Comparison of ENCODE assay signal across 27 cellular contexts in the genomic region with DNA sequence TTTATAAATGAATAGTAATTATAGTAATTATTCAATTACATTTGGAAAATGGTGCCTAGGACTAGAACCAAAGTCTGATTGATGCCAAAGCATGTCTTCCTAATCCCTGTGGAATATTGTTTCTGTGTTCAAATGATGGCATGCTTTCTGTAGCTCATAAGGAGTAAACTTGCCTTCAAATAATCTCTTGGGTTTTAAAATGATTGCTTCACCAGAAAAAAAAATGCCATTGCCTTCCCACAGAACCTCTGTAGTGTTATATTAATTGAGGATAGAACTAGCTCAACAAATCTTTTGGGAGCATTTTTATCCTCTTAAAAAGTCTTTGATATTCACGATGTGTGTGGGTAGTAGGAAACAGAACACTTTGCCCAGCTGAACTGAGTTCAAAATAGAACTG. TPM values are rescaled to one million over a fixed set of nuclear protein-coding genes. Genes with fewer than 3 reads are reported as not detected.
A peak's percentile ranks its signal among the peaks of the same experiment; 100 is the strongest.
DNase-seq lines count a peak whose midpoint lies in the region; ATAC-seq, FAIRE-seq and TF ChIP-seq lines count a peak whose summit lies in the region.
"Had no signal": no experiment of that assay in that cellular context is flagged by ENCODE, and none has a peak within 500 bp of the region (broad histone marks: within the 10 kb centered on the region; RNA-seq: fewer than 3 reads in every experiment).

No MANE protein-coding gene starts in this region.

- ATAC-seq in heart left ventricle: no peak
- no peak for ATAC-seq in Right ventricle myocardium inferior
- ATAC-seq in psoas muscle: no peak
- no peak for ATAC-seq in HG03439 (IDR thresholded peaks at IDR 0.05; ENCODE audit: unreplicated experiment)
- ATAC-seq: body of pancreas had no signal

- TF ChIP-seq CTCF in heart left ventricle (IDR thresholded peaks at IDR 0.05) (no peak), fibroblast of villous mesenchyme (IDR thresholded peaks at IDR 0.05; ENCODE audit: insufficient read depth, low read depth, low read length) (no peak), psoas muscle (IDR thresholded peaks at IDR 0.05) (no peak), vagina (IDR thresholded peaks at IDR 0.05) (no peak)

- H3K4me1 ChIP-seq in heart left ventricle (peaks cover 0 to 51% (median 31%) of the 10 kb centered on the region in 12 donors), psoas muscle (peaks cover 31% of the 10 kb centered on the region), vagina (peaks cover 59% of the 10 kb centered on the region)
- H3K4me1 ChIP-seq: body of pancreas had no signal

- TF ChIP-seq POLR2A in heart left ventricle (IDR thresholded peaks at IDR 0.05) (no peak), vagina (IDR thresholded peaks at IDR 0.05) (no peak), GM12892 (IDR thresholded peaks at IDR 0.05; ENCODE audit: low read depth, low read length) (no peak)

- peak overlapping the region in 9 of 12 donors; percentile 12 to 48 (median 40) for H3K4me3 ChIP-seq in heart left ventricle
- no peak overlapping the region for H3K4me3 ChIP-seq in fibroblast of villous mesenchyme (ENCODE audit: low read depth, low read length)
- H3K4me3 ChIP-seq in psoas muscle: peak overlapping the region; percentile 54
- no peak overlapping the region for H3K4me3 ChIP-seq in vagina
- H3K4me3 ChIP-seq: body of pancreas, Peyer's patch, skin epidermis had no signal

- H3K27me3 ChIP-seq in heart left ventricle (no peaks in the 10 kb centered on the region), psoas muscle (ENCODE audit: insufficient read depth in 3 of 3, low read length in 2 of 3) (no peaks in the 10 kb centered on the region), vagina (no peaks in the 10 kb centered on the region)
- H3K27me3 ChIP-seq: body of pancreas, Peyer's patch had no signal

- FAIRE-seq in GM12892 (lab: Jason Lieb, UNC): no peak
- FAIRE-seq: A204.1, GM19239, kidney had no signal

- no peaks in the 10 kb centered on the region for H3K9me3 ChIP-seq in heart left ventricle
- no peaks in the 10 kb centered on the region for H3K9me3 ChIP-seq in psoas muscle
- no peaks in the 10 kb centered on the region for H3K9me3 ChIP-seq in vagina
- H3K9me3 ChIP-seq: body of pancreas, Peyer's patch had no signal

- H3K27ac ChIP-seq in heart left ventricle (peak overlapping the region; percentile 68 to 93 (median 84)), psoas muscle (peak overlapping the region; percentile 83), vagina (peak overlapping the region; percentile 81)

- intact Hi-C loops in heart left ventricle (cut with DNase I): no loop called here
- intact Hi-C loops in Right ventricle myocardium inferior (cut with DNase I): loop anchor here (5.0 to 10.0 kb wide), 2 partner anchors 308 to 446 kb away; partner anchors contain the start of gene MMD
- intact Hi-C loops in psoas muscle (cut with DNase I): no loop called here
- intact Hi-C loops in vagina (cut with DNase I): no loop called here

- H3K36me3 ChIP-seq in heart left ventricle: no peaks in the 10 kb centered on the region
- no peaks in the 10 kb centered on the region for H3K36me3 ChIP-seq in psoas muscle (ENCODE audit: insufficient read depth in 1 of 2, low read depth in 1 of 2)
- H3K36me3 ChIP-seq in vagina: no peaks in the 10 kb centered on the region
- H3K36me3 ChIP-seq: Peyer's patch had no signal

- 2 to 15% (median 6%) methylated on average over 1 of the region's 1 CpG for WGBS in heart left ventricle, 4 donors
- WGBS in psoas muscle, 3 donors: 4 to 29% (median 17%) methylated on average over 1 of the region's 1 CpG

- DNase-seq in heart left ventricle: no peak
- DNase-seq in Right ventricle myocardium inferior (ENCODE audit: missing footprints): no peak
- peak; percentile 29 for DNase-seq in fibroblast of villous mesenchyme (ENCODE audit: low read depth)
- DNase-seq in psoas muscle: no peak
- DNase-seq in vagina (ENCODE audit: extremely low spot score in 2 of 2): no peak
- no peak for DNase-seq in GM12892 (ENCODE audit: insufficient read length)
- no peak for DNase-seq in amygdala (lab: John Stamatoyannopoulos, UW)
- DNase-seq: activated CD4-positive, alpha-beta T cell treated with anti-CD3 and anti-CD28 coated beads, Interleukin-2, amount 50 U/mL, for 1 hour; activated naive CD4-positive, alpha-beta T cell treated with anti-CD3 and anti-CD28 coated beads, Interleukin-2, amount 10 ng/mL, durations not matched to agents 7 days and 5 days; activated T-cell treated with anti-CD3 and anti-CD28 coated beads for 4 hours; body of pancreas; CD4-positive, alpha-beta memory T cell; DND-41; erythroblast; HCEC 1CT; hippocampal formation; Kasumi-1; kidney; NCI-H1105 treated with DMSO at 0.1 percent for 48 hours; NCI-H774; Peyer's patch; stimulated activated CD4-positive, alpha-beta T cell treated with anti-CD3 and anti-CD28 coated beads, Interleukin-4, amount 100 ng/mL, for 24 hours had no signal

RNA-seq across cellular contexts. Expression of gene TMEM100, which starts 7.7 kb away (rescaled TPM):
- total RNA-seq in heart left ventricle (1 to 10 TPM; 2.3 to 9.3 (median 6.0) TPM), Right ventricle myocardium inferior (17.0 TPM), fibroblast of villous mesenchyme (under 0.01 and 1.3 TPM in 2 replicates), psoas muscle (1 to 10 TPM; 2.3 to 8.2 (median 4.9) TPM), vagina (20.6 TPM)
- polyA plus RNA-seq in heart left ventricle (1 to 10 TPM; 4.1 to 5.3 TPM), psoas muscle (10 to 100 TPM in 2 of 3 donors, 1 to 10 TPM in 1; 2.3 to 79.9 (median 13.3) TPM)
- polyA plus RNA-seq in GM12892 (2012; ENCODE audit: missing spikeins): not detected
- total RNA-seq: CD4-positive, alpha-beta memory T cell; HT-29 had no signal
- polyA plus RNA-seq: CD4-positive, alpha-beta memory T cell had no signal

RNA-seq across cellular contexts. Expression of gene PCTP, which starts 20.5 kb away (rescaled TPM):
- 10 to 100 TPM; 14.8 to 22.6 (median 18.6) TPM for total RNA-seq in heart left ventricle
- 10 to 100 TPM; 11.8 to 21.1 TPM for polyA plus RNA-seq in heart left ventricle
- total RNA-seq in Right ventricle myocardium inferior: 21.9 TPM
- total RNA-seq in fibroblast of villous mesenchyme: 11.2 and 13.9 TPM in 2 replicates
- 10 to 100 TPM in 3 of 4 donors, 1 to 10 TPM in 1; 9.7 to 24.8 (median 12.2) TPM for total RNA-seq in psoas muscle
- 10 to 100 TPM; 14.7 to 19.4 (median 14.9) TPM for polyA plus RNA-seq in psoas muscle
- 8.6 TPM for total RNA-seq in vagina
- polyA plus RNA-seq in GM12892 (2012; ENCODE audit: missing spikeins): 9.2 TPM

Comparison
In these comparisons a context has a peak if more than half of its experiments do, and no peak if none do; other contexts are left out.
1. H3K4me3 ChIP-seq: peak in heart left ventricle (9 of 12) and psoas muscle (single experiment); none in fibroblast of villous mesenchyme (single experiment) and vagina (0 of 2).
2. Peak in every context shown above with its lines, with median percentiles within 50 percentile points of each other: H3K27ac ChIP-seq.